1 cellular context compared by ENCODE assay signal in the genomic region with DNA sequence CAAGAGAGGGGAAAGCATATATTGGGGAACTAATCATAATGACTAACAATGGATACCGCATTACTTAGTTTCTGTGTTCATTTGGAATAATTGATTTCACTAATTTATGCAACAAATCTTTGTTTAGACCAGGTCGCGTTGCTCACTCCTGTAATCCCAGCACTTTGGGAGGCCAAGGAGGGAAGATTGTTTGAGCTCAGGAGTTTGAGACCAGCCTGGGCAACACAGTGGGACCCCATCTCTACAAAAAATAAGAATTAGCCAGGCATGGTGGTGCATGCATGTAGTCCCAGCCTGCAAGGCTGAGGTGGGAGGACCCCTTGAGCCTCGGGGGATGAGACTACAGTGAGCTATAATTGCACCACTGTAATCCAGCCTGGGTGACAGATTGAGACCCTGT.
TF ChIP-seq lines count a peak whose summit lies in the region.

No MANE protein-coding gene starts in this region.

TF ChIP-seq in GM23338, 12 proteins besides CTCF, POLR2A, EP300 and RAD21 (continued from another document):
- TF ChIP-seq, protein P1, sequence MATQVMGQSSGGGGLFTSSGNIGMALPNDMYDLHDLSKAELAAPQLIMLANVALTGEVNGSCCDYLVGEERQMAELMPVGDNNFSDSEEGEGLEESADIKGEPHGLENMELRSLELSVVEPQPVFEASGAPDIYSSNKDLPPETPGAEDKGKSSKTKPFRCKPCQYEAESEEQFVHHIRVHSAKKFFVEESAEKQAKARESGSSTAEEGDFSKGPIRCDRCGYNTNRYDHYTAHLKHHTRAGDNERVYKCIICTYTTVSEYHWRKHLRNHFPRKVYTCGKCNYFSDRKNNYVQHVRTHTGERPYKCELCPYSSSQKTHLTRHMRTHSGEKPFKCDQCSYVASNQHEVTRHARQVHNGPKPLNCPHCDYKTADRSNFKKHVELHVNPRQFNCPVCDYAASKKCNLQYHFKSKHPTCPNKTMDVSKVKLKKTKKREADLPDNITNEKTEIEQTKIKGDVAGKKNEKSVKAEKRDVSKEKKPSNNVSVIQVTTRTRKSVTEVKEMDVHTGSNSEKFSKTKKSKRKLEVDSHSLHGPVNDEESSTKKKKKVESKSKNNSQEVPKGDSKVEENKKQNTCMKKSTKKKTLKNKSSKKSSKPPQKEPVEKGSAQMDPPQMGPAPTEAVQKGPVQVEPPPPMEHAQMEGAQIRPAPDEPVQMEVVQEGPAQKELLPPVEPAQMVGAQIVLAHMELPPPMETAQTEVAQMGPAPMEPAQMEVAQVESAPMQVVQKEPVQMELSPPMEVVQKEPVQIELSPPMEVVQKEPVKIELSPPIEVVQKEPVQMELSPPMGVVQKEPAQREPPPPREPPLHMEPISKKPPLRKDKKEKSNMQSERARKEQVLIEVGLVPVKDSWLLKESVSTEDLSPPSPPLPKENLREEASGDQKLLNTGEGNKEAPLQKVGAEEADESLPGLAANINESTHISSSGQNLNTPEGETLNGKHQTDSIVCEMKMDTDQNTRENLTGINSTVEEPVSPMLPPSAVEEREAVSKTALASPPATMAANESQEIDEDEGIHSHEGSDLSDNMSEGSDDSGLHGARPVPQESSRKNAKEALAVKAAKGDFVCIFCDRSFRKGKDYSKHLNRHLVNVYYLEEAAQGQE (IDR thresholded peaks at IDR 0.05; ENCODE audit: unreplicated experiment), result no peak
- TF ChIP-seq, protein P2, sequence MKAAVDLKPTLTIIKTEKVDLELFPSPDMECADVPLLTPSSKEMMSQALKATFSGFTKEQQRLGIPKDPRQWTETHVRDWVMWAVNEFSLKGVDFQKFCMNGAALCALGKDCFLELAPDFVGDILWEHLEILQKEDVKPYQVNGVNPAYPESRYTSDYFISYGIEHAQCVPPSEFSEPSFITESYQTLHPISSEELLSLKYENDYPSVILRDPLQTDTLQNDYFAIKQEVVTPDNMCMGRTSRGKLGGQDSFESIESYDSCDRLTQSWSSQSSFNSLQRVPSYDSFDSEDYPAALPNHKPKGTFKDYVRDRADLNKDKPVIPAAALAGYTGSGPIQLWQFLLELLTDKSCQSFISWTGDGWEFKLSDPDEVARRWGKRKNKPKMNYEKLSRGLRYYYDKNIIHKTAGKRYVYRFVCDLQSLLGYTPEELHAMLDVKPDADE (IDR thresholded peaks at IDR 0.05), result no peak
- TF ChIP-seq, protein P3, sequence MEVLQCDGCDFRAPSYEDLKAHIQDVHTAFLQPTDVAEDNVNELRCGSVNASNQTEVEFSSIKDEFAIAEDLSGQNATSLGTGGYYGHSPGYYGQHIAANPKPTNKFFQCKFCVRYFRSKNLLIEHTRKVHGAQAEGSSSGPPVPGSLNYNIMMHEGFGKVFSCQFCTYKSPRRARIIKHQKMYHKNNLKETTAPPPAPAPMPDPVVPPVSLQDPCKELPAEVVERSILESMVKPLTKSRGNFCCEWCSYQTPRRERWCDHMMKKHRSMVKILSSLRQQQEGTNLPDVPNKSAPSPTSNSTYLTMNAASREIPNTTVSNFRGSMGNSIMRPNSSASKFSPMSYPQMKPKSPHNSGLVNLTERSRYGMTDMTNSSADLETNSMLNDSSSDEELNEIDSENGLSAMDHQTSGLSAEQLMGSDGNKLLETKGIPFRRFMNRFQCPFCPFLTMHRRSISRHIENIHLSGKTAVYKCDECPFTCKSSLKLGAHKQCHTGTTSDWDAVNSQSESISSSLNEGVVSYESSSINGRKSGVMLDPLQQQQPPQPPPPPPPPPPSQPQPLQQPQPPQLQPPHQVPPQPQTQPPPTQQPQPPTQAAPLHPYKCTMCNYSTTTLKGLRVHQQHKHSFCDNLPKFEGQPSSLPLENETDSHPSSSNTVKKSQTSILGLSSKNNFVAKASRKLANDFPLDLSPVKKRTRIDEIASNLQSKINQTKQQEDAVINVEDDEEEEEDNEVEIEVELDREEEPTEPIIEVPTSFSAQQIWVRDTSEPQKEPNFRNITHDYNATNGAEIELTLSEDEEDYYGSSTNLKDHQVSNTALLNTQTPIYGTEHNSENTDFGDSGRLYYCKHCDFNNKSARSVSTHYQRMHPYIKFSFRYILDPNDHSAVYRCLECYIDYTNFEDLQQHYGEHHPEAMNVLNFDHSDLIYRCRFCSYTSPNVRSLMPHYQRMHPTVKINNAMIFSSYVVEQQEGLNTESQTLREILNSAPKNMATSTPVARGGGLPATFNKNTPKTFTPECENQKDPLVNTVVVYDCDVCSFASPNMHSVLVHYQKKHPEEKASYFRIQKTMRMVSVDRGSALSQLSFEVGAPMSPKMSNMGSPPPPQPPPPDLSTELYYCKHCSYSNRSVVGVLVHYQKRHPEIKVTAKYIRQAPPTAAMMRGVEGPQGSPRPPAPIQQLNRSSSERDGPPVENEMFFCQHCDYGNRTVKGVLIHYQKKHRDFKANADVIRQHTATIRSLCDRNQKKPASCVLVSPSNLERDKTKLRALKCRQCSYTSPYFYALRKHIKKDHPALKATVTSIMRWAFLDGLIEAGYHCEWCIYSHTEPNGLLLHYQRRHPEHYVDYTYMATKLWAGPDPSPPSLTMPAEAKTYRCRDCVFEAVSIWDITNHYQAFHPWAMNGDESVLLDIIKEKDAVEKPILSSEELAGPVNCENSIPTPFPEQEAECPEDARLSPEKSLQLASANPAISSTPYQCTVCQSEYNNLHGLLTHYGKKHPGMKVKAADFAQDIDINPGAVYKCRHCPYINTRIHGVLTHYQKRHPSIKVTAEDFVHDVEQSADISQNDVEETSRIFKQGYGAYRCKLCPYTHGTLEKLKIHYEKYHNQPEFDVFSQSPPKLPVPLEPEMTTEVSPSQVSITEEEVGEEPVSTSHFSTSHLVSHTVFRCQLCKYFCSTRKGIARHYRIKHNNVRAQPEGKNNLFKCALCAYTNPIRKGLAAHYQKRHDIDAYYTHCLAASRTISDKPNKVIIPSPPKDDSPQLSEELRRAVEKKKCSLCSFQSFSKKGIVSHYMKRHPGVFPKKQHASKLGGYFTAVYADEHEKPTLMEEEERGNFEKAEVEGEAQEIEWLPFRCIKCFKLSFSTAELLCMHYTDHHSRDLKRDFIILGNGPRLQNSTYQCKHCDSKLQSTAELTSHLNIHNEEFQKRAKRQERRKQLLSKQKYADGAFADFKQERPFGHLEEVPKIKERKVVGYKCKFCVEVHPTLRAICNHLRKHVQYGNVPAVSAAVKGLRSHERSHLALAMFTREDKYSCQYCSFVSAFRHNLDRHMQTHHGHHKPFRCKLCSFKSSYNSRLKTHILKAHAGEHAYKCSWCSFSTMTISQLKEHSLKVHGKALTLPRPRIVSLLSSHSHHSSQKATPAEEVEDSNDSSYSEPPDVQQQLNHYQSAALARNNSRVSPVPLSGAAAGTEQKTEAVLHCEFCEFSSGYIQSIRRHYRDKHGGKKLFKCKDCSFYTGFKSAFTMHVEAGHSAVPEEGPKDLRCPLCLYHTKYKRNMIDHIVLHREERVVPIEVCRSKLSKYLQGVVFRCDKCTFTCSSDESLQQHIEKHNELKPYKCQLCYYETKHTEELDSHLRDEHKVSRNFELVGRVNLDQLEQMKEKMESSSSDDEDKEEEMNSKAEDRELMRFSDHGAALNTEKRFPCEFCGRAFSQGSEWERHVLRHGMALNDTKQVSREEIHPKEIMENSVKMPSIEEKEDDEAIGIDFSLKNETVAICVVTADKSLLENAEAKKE (CRISPR knock-in tag; IDR thresholded peaks at IDR 0.05), result no peak
- TF ChIP-seq EZH2 (IDR thresholded peaks at IDR 0.05; ENCODE audit: low read depth, unreplicated experiment), result no peak
